ENCODE assay signal across 11 cellular contexts in the genomic region with DNA sequence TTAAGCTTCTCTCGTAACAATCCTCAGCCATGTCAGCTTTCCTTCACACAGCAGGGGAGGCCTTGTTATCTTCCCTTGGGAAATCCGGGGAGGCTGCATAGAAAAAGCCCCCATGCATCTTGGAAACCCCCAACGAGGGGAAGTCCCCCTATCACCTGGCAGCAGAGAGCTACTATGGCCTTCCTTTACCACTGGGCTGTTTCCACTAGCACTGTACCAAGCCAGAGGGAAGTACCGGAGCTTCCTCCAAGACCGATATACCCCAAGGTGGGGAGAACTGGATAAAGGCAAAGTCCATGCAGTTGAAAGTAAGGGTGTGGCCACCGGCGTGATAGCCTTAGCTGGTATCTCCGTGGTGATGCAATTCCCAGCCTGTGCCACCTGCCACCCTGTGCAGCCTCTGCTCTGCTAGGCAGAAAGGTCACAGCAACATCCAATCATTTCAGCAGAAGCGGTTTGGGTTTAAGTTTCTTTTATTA. TPM values are rescaled to one million over a fixed set of nuclear protein-coding genes. Genes with fewer than 3 reads are reported as not detected.
DNase-seq lines count a peak whose midpoint lies in the region; ATAC-seq and TF ChIP-seq lines count a peak whose summit lies in the region.
"Had no signal": no experiment of that assay in that cellular context is flagged by ENCODE, and none has a peak within 500 bp of the region (broad histone marks: within the 10 kb centered on the region; RNA-seq: fewer than 3 reads in every experiment).

No MANE protein-coding gene starts in this region.

- intact Hi-C loops in activated B cell treated with CpG ODN at 0.5 μM for 24 hours (cut with micrococcal nuclease) = loop anchor here (1.0 to 5.0 kb wide), 6 partner anchors 13 to 372 kb away; a partner anchor contains a TSS
- intact Hi-C loops in activated CD4-positive, alpha-beta memory T cell treated with anti-CD3 and anti-CD28 coated beads for 36 hours (cut with micrococcal nuclease) = no loop called here

- H3K9me3 Mint-ChIP-seq in stimulated activated naive CD8-positive, alpha-beta T cell treated with anti-CD3 and anti-CD28 coated beads, Interleukin-15, amount 100 ng/mL, for 72 hours = no peaks in the 10 kb centered on the region
- H3K9me3 Mint-ChIP-seq in activated B cell treated with CpG ODN at 0.5 μM for 24 hours (no peaks in the 10 kb centered on the region), progenitor cell of endocrine pancreas (ENCODE audit: low read depth) (no peaks in the 10 kb centered on the region)
- H3K9me3 Mint-ChIP-seq in activated CD4-positive, alpha-beta memory T cell treated with anti-CD3 and anti-CD28 coated beads for 36 hours = no peaks in the 10 kb centered on the region
- H3K9me3 Mint-ChIP-seq: CD4-positive, alpha-beta T cell had no signal

- no peak overlapping the region for H3K27ac Mint-ChIP-seq in stimulated activated naive CD8-positive, alpha-beta T cell treated with anti-CD3 and anti-CD28 coated beads, Interleukin-15, amount 100 ng/mL, for 72 hours
- peak overlapping the region; percentile 89 for H3K27ac Mint-ChIP-seq in activated B cell treated with CpG ODN at 0.5 μM for 24 hours
- H3K27ac Mint-ChIP-seq in activated CD4-positive, alpha-beta memory T cell treated with anti-CD3 and anti-CD28 coated beads for 36 hours = no peak overlapping the region
- H3K27ac Mint-ChIP-seq in progenitor cell of endocrine pancreas = no peak overlapping the region
- H3K27ac Mint-ChIP-seq: CD4-positive, alpha-beta T cell had no signal

- H3K27me3 Mint-ChIP-seq in stimulated activated naive CD8-positive, alpha-beta T cell treated with anti-CD3 and anti-CD28 coated beads, Interleukin-15, amount 100 ng/mL, for 72 hours = peaks cover 40% of the 10 kb centered on the region
- H3K27me3 Mint-ChIP-seq in activated B cell treated with CpG ODN at 0.5 μM for 24 hours (no peaks in the 10 kb centered on the region), progenitor cell of endocrine pancreas (peaks cover 34% of the 10 kb centered on the region)
- peaks cover 13% of the 10 kb centered on the region for H3K27me3 Mint-ChIP-seq in activated CD4-positive, alpha-beta memory T cell treated with anti-CD3 and anti-CD28 coated beads for 36 hours

- CTCF ChIA-PET in activated B cell treated with CpG ODN at 0.5 μM for 24 hours (lab: Charles Lee) = interaction anchor here (1.9 to 2.4 kb wide), 4 partner anchors 9 to 116 kb away, joined by 6 to 12 read pairs (median 8); no protein-coding TSS in a partner anchor
- CTCF ChIA-PET in activated CD4-positive, alpha-beta memory T cell treated with anti-CD3 and anti-CD28 coated beads for 36 hours (lab: Charles Lee) = interaction anchor here (1.6 to 3.5 kb wide), 2 partner anchors 10 to 78 kb away, joined by 4 to 16 read pairs; no protein-coding TSS in a partner anchor

- TF ChIP-seq CTCF in activated B cell treated with CpG ODN at 0.5 μM for 24 hours (IDR thresholded peaks at IDR 0.05) (no peak), progenitor cell of endocrine pancreas (IDR thresholded peaks at IDR 0.05; ENCODE audit: unreplicated experiment) (no peak)

- peak; percentile 17 for ATAC-seq in stimulated activated naive CD8-positive, alpha-beta T cell treated with anti-CD3 and anti-CD28 coated beads, Interleukin-15, Interleukin-2, amounts not matched to agents 100 U/mL and 50 U/mL, for 24 hours
- no peak for ATAC-seq in stimulated activated naive CD8-positive, alpha-beta T cell treated with anti-CD3 and anti-CD28 coated beads, Interleukin-15, amount 100 ng/mL, for 72 hours
- ATAC-seq in HG03196 (IDR thresholded peaks at IDR 0.05; ENCODE audit: unreplicated experiment) (peak; percentile 46), activated B cell treated with CpG ODN at 0.5 μM for 24 hours (ENCODE audit: low read depth) (peak; percentile 75), GM19452 (IDR thresholded peaks at IDR 0.05; ENCODE audit: unreplicated experiment) (no peak)

- H3K4me1 Mint-ChIP-seq in stimulated activated naive CD8-positive, alpha-beta T cell treated with anti-CD3 and anti-CD28 coated beads, Interleukin-15, amount 100 ng/mL, for 72 hours = peaks cover 30% of the 10 kb centered on the region
- H3K4me1 Mint-ChIP-seq in activated B cell treated with CpG ODN at 0.5 μM for 24 hours (peaks cover 56% of the 10 kb centered on the region), progenitor cell of endocrine pancreas (ENCODE audit: low read depth) (peaks cover 12% of the 10 kb centered on the region)
- H3K4me1 Mint-ChIP-seq in activated CD4-positive, alpha-beta memory T cell treated with anti-CD3 and anti-CD28 coated beads for 36 hours (ENCODE audit: low read depth) = peaks cover 15% of the 10 kb centered on the region

- H3K36me3 Mint-ChIP-seq in activated B cell treated with CpG ODN at 0.5 μM for 24 hours (ENCODE audit: low read depth) (peaks cover 1% of the 10 kb centered on the region), progenitor cell of endocrine pancreas (ENCODE audit: insufficient read depth) (no peaks in the 10 kb centered on the region)
- no peaks in the 10 kb centered on the region for H3K36me3 Mint-ChIP-seq in activated CD4-positive, alpha-beta memory T cell treated with anti-CD3 and anti-CD28 coated beads for 36 hours

- no peak overlapping the region for H3K4me3 Mint-ChIP-seq in stimulated activated naive CD8-positive, alpha-beta T cell treated with anti-CD3 and anti-CD28 coated beads, Interleukin-15, amount 100 ng/mL, for 72 hours
- H3K4me3 Mint-ChIP-seq in activated B cell treated with CpG ODN at 0.5 μM for 24 hours = peak overlapping the region; percentile 66
- no peak overlapping the region for H3K4me3 Mint-ChIP-seq in activated CD4-positive, alpha-beta memory T cell treated with anti-CD3 and anti-CD28 coated beads for 36 hours
- H3K4me3 Mint-ChIP-seq in progenitor cell of endocrine pancreas (ENCODE audit: low read depth) = no peak overlapping the region
- H3K4me3 Mint-ChIP-seq: CD4-positive, alpha-beta T cell had no signal

- no peak for DNase-seq in stimulated activated naive CD8-positive, alpha-beta T cell treated with anti-CD3 and anti-CD28 coated beads, Interleukin-15, Interleukin-2, amounts not matched to agents 100 U/mL and 50 U/mL, for 24 hours
- no peak for DNase-seq in stimulated activated naive CD8-positive, alpha-beta T cell treated with anti-CD3 and anti-CD28 coated beads, Interleukin-15, amount 100 ng/mL, for 72 hours
- peak; percentile 53 for DNase-seq in activated B cell treated with CpG ODN at 0.5 μM for 24 hours
- DNase-seq in activated CD4-positive, alpha-beta memory T cell treated with anti-CD3 and anti-CD28 coated beads for 36 hours = no peak
- DNase-seq in islet precursor cell = no peak
- DNase-seq in progenitor cell of endocrine pancreas (ENCODE audit: low spot score, unreplicated experiment) = no peak
- DNase-seq: CD4-positive, alpha-beta T cell; NCI-H446; sigmoid colon had no signal

- POLR2A ChIA-PET in activated B cell treated with CpG ODN at 0.5 μM for 24 hours (lab: Charles Lee) = interaction anchor here (0.6 to 10.8 kb wide), 12 partner anchors 10 to 184 kb away, joined by 3 to 344 read pairs (median 8); a partner anchor contains a TSS
- POLR2A ChIA-PET in activated CD4-positive, alpha-beta memory T cell treated with anti-CD3 and anti-CD28 coated beads for 36 hours (lab: Charles Lee) = interaction anchor here (0.6 kb wide), 1 partner anchor 872 kb away, joined by 3 read pairs; no protein-coding TSS in a partner anchor

RNA-seq across cellular contexts. Expression of a gene that starts 4.4 kb away (rescaled TPM):
- total RNA-seq in activated B cell treated with CpG ODN at 0.5 μM for 24 hours (60.4 and 61.7 TPM in 2 replicates), progenitor cell of endocrine pancreas (39.9 and 42.0 TPM in 2 replicates)
- total RNA-seq in activated CD4-positive, alpha-beta memory T cell treated with anti-CD3 and anti-CD28 coated beads for 36 hours = 1 to 10 TPM; 2.4 to 2.7 TPM

RNA-seq across cellular contexts. Expression of a gene that starts 30.6 kb away (rescaled TPM):
- total RNA-seq in activated B cell treated with CpG ODN at 0.5 μM for 24 hours (44.0 and 45.8 TPM in 2 replicates), progenitor cell of endocrine pancreas (37.0 and 42.1 TPM in 2 replicates)
- 10 to 100 TPM; 80.8 to 81.1 TPM for total RNA-seq in activated CD4-positive, alpha-beta memory T cell treated with anti-CD3 and anti-CD28 coated beads for 36 hours

Comparison
In these comparisons a context has a peak if more than half of its experiments do, and no peak if none do; other contexts are left out.
1. ATAC-seq: peak in stimulated activated naive CD8-positive, alpha-beta T cell treated with anti-CD3 and anti-CD28 coated beads, Interleukin-15, Interleukin-2, amounts not matched to agents 100 U/mL and 50 U/mL, for 24 hours (single experiment), HG03196 (single experiment) and activated B cell treated with CpG ODN at 0.5 μM for 24 hours (single experiment); none in stimulated activated naive CD8-positive, alpha-beta T cell treated with anti-CD3 and anti-CD28 coated beads, Interleukin-15, amount 100 ng/mL, for 72 hours (single experiment) and GM19452 (single experiment).
2. RNA of a gene that starts 4.4 kb away (total RNA-seq): 60.4 to 61.7 TPM in activated B cell treated with CpG ODN at 0.5 μM for 24 hours and 39.9 to 42.0 TPM in progenitor cell of endocrine pancreas; 2.4 to 2.7 TPM in activated CD4-positive, alpha-beta memory T cell treated with anti-CD3 and anti-CD28 coated beads for 36 hours; every median in the first group is over 10 times any median in the second.